In genomic region chr7:80883188-80884025, GRCh38 we compare ENCODE assay signal across 1 cellular context.
TF ChIP-seq lines count a peak whose summit lies in the region.

No MANE protein-coding gene starts in this region.

TF ChIP-seq in HepG2, 621 proteins besides CTCF, POLR2A, EP300 and RAD21 (continued from another document):
- TF ChIP-seq, protein P1, sequence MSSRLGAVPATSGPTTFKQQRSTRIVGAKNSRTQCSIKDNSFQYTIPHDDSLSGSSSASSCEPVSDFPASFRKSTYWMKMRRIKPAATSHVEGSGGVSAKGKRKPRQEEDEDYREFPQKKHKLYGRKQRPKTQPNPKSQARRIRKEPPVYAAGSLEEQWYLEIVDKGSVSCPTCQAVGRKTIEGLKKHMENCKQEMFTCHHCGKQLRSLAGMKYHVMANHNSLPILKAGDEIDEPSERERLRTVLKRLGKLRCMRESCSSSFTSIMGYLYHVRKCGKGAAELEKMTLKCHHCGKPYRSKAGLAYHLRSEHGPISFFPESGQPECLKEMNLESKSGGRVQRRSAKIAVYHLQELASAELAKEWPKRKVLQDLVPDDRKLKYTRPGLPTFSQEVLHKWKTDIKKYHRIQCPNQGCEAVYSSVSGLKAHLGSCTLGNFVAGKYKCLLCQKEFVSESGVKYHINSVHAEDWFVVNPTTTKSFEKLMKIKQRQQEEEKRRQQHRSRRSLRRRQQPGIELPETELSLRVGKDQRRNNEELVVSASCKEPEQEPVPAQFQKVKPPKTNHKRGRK (CRISPR knock-in tag; IDR thresholded peaks at IDR 0.05), result no peak
- TF ChIP-seq SP4 (CRISPR knock-in tag; IDR thresholded peaks at IDR 0.05) (no peak), GABPA (IDR thresholded peaks at IDR 0.05; ENCODE audit: low read depth, low read length) (no peak), GABPA (CRISPR knock-in tag; IDR thresholded peaks at IDR 0.05; ENCODE audit: low read depth) (no peak), CHCHD3 (CRISPR knock-in tag; IDR thresholded peaks at IDR 0.05) (no peak), RFXAP (CRISPR knock-in tag; IDR thresholded peaks at IDR 0.05; ENCODE audit: borderline replicate concordance) (no peak), ZNF225 (CRISPR knock-in tag; IDR thresholded peaks at IDR 0.05) (no peak), SMYD3 (CRISPR knock-in tag; IDR thresholded peaks at IDR 0.05) (no peak), RCOR2 (CRISPR knock-in tag; IDR thresholded peaks at IDR 0.05) (no peak)
